1 cellular context compared by ENCODE assay signal in genomic region chr5:140347382-140347781, GRCh38.
TF ChIP-seq lines count a peak whose summit lies in the region.

No MANE protein-coding gene starts in this region.

TF ChIP-seq in IMR-90, 13 proteins besides CTCF, POLR2A, EP300 and RAD21:
- TF ChIP-seq CEBPB (IDR thresholded peaks at IDR 0.05; ENCODE audit: low read depth, low read length) (no peak), RCOR1 (IDR thresholded peaks at IDR 0.05; ENCODE audit: insufficient replicate concordance, low read length) (no peak), CHD1 (IDR thresholded peaks at IDR 0.05; ENCODE audit: low read depth, low read length) (no peak), NFE2L2 (IDR thresholded peaks at IDR 0.05; ENCODE audit: low read depth, low read length) (no peak)
- TF ChIP-seq, protein P1, sequence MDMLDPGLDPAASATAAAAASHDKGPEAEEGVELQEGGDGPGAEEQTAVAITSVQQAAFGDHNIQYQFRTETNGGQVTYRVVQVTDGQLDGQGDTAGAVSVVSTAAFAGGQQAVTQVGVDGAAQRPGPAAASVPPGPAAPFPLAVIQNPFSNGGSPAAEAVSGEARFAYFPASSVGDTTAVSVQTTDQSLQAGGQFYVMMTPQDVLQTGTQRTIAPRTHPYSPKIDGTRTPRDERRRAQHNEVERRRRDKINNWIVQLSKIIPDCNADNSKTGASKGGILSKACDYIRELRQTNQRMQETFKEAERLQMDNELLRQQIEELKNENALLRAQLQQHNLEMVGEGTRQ (IDR thresholded peaks at IDR 0.05; ENCODE audit: low read depth, low read length) = no peak
